In the genomic region with DNA sequence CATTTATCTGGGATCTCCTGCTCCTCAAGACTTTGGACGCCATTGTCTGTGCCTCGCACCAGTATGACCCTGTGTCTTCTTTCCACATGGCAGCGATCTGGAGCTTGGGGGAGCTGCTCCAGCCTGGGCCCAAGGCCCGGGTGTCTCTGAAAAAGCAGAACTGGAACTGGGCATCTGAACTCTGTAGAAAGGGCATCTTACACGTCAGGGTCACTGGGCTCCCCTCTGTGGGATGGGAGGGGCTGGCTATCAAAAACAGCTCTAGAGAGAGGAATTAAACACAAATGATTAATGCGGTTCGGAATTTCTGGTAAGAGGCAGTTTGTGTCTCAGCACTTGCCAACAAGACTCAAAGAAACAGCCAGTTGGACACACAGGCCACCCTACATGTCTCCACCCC, we compare ENCODE assay signal across 31 cellular contexts. TPM values are rescaled to one million over a fixed set of nuclear protein-coding genes. Genes with fewer than 3 reads are reported as not detected.
A peak's percentile ranks its signal among the peaks of the same experiment; 100 is the strongest.
DNase-seq lines count a peak whose midpoint lies in the region; ATAC-seq and TF ChIP-seq lines count a peak whose summit lies in the region.
"Had no signal": no experiment of that assay in that cellular context is flagged by ENCODE, and none has a peak within 500 bp of the region (broad histone marks: within the 10 kb centered on the region; RNA-seq: fewer than 3 reads in every experiment).

No MANE protein-coding gene starts in this region.

- peak; percentile 32 for ATAC-seq in activated B cell treated with CpG ODN at 0.5 μM for 24 hours (ENCODE audit: low read depth)
- peak; percentile 40 for ATAC-seq in omental fat pad (ENCODE audit: low FRiP score)
- no peak for ATAC-seq in GM21737 (IDR thresholded peaks at IDR 0.05; ENCODE audit: unreplicated experiment)
- ATAC-seq: activated CD8-positive, alpha-beta T cell treated with anti-CD3 and anti-CD28 coated beads for 36 hours; esophagus mucosa; HCT116 had no signal

- no peaks in the 10 kb centered on the region for H3K27me3 ChIP-seq in GM06990 (replicated peaks; ENCODE audit: control insufficient read depth, insufficient read depth, low read length)
- H3K27me3 ChIP-seq in esophagus squamous epithelium = no peaks in the 10 kb centered on the region
- H3K27me3 ChIP-seq: BLaER1, heart left ventricle had no signal

- H3K4me3 Mint-ChIP-seq in activated B cell treated with CpG ODN at 0.5 μM for 24 hours = peak overlapping the region; percentile 60
- H3K4me3 Mint-ChIP-seq: activated CD8-positive, alpha-beta T cell treated with anti-CD3 and anti-CD28 coated beads for 36 hours; brain; natural killer cell treated with Interleukin-12 subunit alpha and Interleukin-12 subunit beta and Interleukin-15 and Interleukin-18, amount 100 ng/mL, for 72 hours had no signal

- H3K4me1 ChIP-seq in esophagus squamous epithelium = no peaks in the 10 kb centered on the region
- H3K4me1 ChIP-seq: BLaER1, heart left ventricle had no signal

- no peak overlapping the region for H3K27ac ChIP-seq in esophagus squamous epithelium
- H3K27ac ChIP-seq: BLaER1, heart left ventricle had no signal

- H3K27me3 Mint-ChIP-seq in activated B cell treated with CpG ODN at 0.5 μM for 24 hours = no peaks in the 10 kb centered on the region

- no peak for TF ChIP-seq POLR2A in esophagus squamous epithelium (IDR thresholded peaks at IDR 0.05)

- TF ChIP-seq CTCF in GM06990 (IDR thresholded peaks at IDR 0.05; ENCODE audit: insufficient read depth, low read length, poor library complexity, severe bottlenecking) = no peak
- TF ChIP-seq CTCF in activated B cell treated with CpG ODN at 0.5 μM for 24 hours (IDR thresholded peaks at IDR 0.05) = no peak
- no peak for TF ChIP-seq CTCF in omental fat pad (IDR thresholded peaks at IDR 0.05)
- TF ChIP-seq CTCF in esophagus squamous epithelium (IDR thresholded peaks at IDR 0.05) = no peak

- no peaks in the 10 kb centered on the region for H3K9me3 Mint-ChIP-seq in activated B cell treated with CpG ODN at 0.5 μM for 24 hours
- H3K9me3 Mint-ChIP-seq: activated CD8-positive, alpha-beta T cell treated with anti-CD3 and anti-CD28 coated beads for 36 hours; brain; natural killer cell treated with Interleukin-12 subunit alpha and Interleukin-12 subunit beta and Interleukin-15 and Interleukin-18, amount 100 ng/mL, for 72 hours had no signal

- POLR2A ChIA-PET in activated B cell treated with CpG ODN at 0.5 μM for 24 hours (lab: Charles Lee) = interaction anchor here (0.6 to 4.9 kb wide), 8 partner anchors 16 to 103 kb away, joined by 3 to 42 read pairs (median 4); partner anchors contain the start of genes FCRL1, FCRL2 and FCRL3

- no peaks in the 10 kb centered on the region for H3K9me3 ChIP-seq in esophagus squamous epithelium
- H3K9me3 ChIP-seq: heart left ventricle had no signal

- H3K27ac Mint-ChIP-seq in activated B cell treated with CpG ODN at 0.5 μM for 24 hours = peak overlapping the region; percentile 88
- H3K27ac Mint-ChIP-seq: activated CD8-positive, alpha-beta T cell treated with anti-CD3 and anti-CD28 coated beads for 36 hours; brain; natural killer cell treated with Interleukin-12 subunit alpha and Interleukin-12 subunit beta and Interleukin-15 and Interleukin-18, amount 100 ng/mL, for 72 hours had no signal

- CTCF ChIA-PET in activated B cell treated with CpG ODN at 0.5 μM for 24 hours (lab: Charles Lee) = interaction anchor here (0.7 to 1.9 kb wide), 3 partner anchors 31 to 227 kb away, joined by 3 to 6 read pairs (median 3); no protein-coding TSS in a partner anchor

- DNase-seq in GM06990 (ENCODE audit: extremely low read depth, insufficient read length) (peak; percentile 12), MV-4-11 (lab: John Stamatoyannopoulos, UW) (peak; percentile 87), activated B cell treated with CpG ODN at 0.5 μM for 24 hours (peak; percentile 20), omental fat pad (ENCODE audit: low spot score) (no peak), cerebellum (ENCODE audit: low spot score) (no peak), OCI-M2 (lab: John Stamatoyannopoulos, UW; ENCODE audit: unreplicated experiment) (no peak), esophagus squamous epithelium (lab: John Stamatoyannopoulos, UW) (no peak)
- DNase-seq: activated CD4-positive, alpha-beta T cell treated with anti-CD3 and anti-CD28 coated beads for 1 hour; activated CD8-positive, alpha-beta memory T cell treated with anti-CD3 and anti-CD28 coated beads, Interleukin-2, amount 50 U/mL, for 48 hours; activated CD8-positive, alpha-beta T cell treated with anti-CD3 and anti-CD28 coated beads for 36 hours; activated naive CD4-positive, alpha-beta T cell treated with anti-CD3 and anti-CD28 coated beads, Interleukin-2, amount 50 U/mL, for 16 hours; cerebellar nuclear complex; foreskin fibroblast; NCI-H1105; NCI-H187; NCI-H2171; stimulated activated CD4-positive, alpha-beta T cell treated with anti-CD3 and anti-CD28 coated beads, Interleukin-15, amount 100 ng/mL, for 24 hours; stimulated activated CD4-positive, alpha-beta T cell treated with anti-CD3 and anti-CD28 coated beads, Interleukin-4, amount 100 ng/mL, for 4 hours; T-helper 2 cell had no signal

- H3K36me3 ChIP-seq in GM06990 (ENCODE audit: control insufficient read depth, insufficient read depth, low read length) = no peaks in the 10 kb centered on the region
- no peaks in the 10 kb centered on the region for H3K36me3 ChIP-seq in esophagus squamous epithelium
- H3K36me3 ChIP-seq: BLaER1, heart left ventricle had no signal

- 63 to 70% methylated on average over 3 to 4 of the region's 7 CpGs for WGBS in esophagus squamous epithelium, 2 donors

- peaks cover 81% of the 10 kb centered on the region for H3K36me3 Mint-ChIP-seq in activated B cell treated with CpG ODN at 0.5 μM for 24 hours (ENCODE audit: low read depth)
- H3K36me3 Mint-ChIP-seq: brain; natural killer cell treated with Interleukin-12 subunit alpha and Interleukin-12 subunit beta and Interleukin-15 and Interleukin-18, amount 100 ng/mL, for 72 hours had no signal

- H3K4me3 ChIP-seq in GM06990 (replicated peaks; ENCODE audit: low read depth, low read length) = no peak overlapping the region
- H3K4me3 ChIP-seq in esophagus squamous epithelium = no peak overlapping the region
- H3K4me3 ChIP-seq: BLaER1, heart left ventricle had no signal

- intact Hi-C loops in activated B cell treated with CpG ODN at 0.5 μM for 24 hours (cut with micrococcal nuclease) (no loop called here), esophagus squamous epithelium (cut with DNase I) (no loop called here)

- H3K4me1 Mint-ChIP-seq in activated B cell treated with CpG ODN at 0.5 μM for 24 hours = peaks cover 94% of the 10 kb centered on the region
- H3K4me1 Mint-ChIP-seq: brain had no signal

RNA-seq across cellular contexts. Expression of gene FCRL1, which starts 16.1 kb away (rescaled TPM):
- 111 and 138 TPM in 2 replicates for total RNA-seq in activated B cell treated with CpG ODN at 0.5 μM for 24 hours
- total RNA-seq in omental fat pad = under 1 TPM in 3 of 4 donors, not detected in 1; 0.28 to 0.38 (median 0.32) TPM
- total RNA-seq in cerebellum = 0.18 TPM
- not detected for total RNA-seq in esophagus squamous epithelium
- total RNA-seq: dermis microvascular lymphatic vessel endothelial cell; natural killer cell treated with Interleukin-12 subunit alpha and Interleukin-12 subunit beta and Interleukin-15 and Interleukin-18, amount 100 ng/mL, for 72 hours; NCI-H460; osteoblast had no signal

RNA-seq across cellular contexts. Expression of gene FCRL2, which starts 26.9 kb away (rescaled TPM):
- total RNA-seq in activated B cell treated with CpG ODN at 0.5 μM for 24 hours = 48.0 and 51.6 TPM in 2 replicates
- under 1 TPM in 3 of 4 donors, not detected in 1; 0.32 to 0.56 (median 0.56) TPM for total RNA-seq in omental fat pad
- not detected for total RNA-seq in cerebellum
- under 1 TPM in 2 of 4 donors, not detected in 2; 0.19 to 0.32 TPM for total RNA-seq in esophagus squamous epithelium
- total RNA-seq: activated CD8-positive, alpha-beta T cell treated with anti-CD3 and anti-CD28 coated beads for 36 hours; dermis microvascular lymphatic vessel endothelial cell; heart left ventricle; natural killer cell treated with Interleukin-12 subunit alpha and Interleukin-12 subunit beta and Interleukin-15 and Interleukin-18, amount 100 ng/mL, for 72 hours; NCI-H460; osteoblast; subcutaneous adipose tissue had no signal

RNA-seq across cellular contexts. Expression of gene CD5L, which starts 37.8 kb away (rescaled TPM):
- total RNA-seq in activated B cell treated with CpG ODN at 0.5 μM for 24 hours = 0.20 TPM in 1 of 2 replicates, not detected in the other
- under 1 TPM in 1 of 4 donors, not detected in 3; 0.46 TPM for total RNA-seq in omental fat pad
- total RNA-seq in cerebellum = 0.27 TPM
- under 1 TPM in 1 of 4 donors, not detected in 3; 0.19 TPM for total RNA-seq in esophagus squamous epithelium
- total RNA-seq: activated CD8-positive, alpha-beta T cell treated with anti-CD3 and anti-CD28 coated beads for 36 hours; dermis microvascular lymphatic vessel endothelial cell; esophagus mucosa; natural killer cell treated with Interleukin-12 subunit alpha and Interleukin-12 subunit beta and Interleukin-15 and Interleukin-18, amount 100 ng/mL, for 72 hours; NCI-H460; osteoblast; subcutaneous adipose tissue; ureter had no signal

Comparison
In these comparisons a context has a peak if more than half of its experiments do, and no peak if none do; other contexts are left out.
1. DNase-seq: peak in GM06990 (single experiment), MV-4-11 (single experiment) and activated B cell treated with CpG ODN at 0.5 μM for 24 hours (single experiment); none in omental fat pad (single experiment), cerebellum (single experiment), OCI-M2 (single experiment) and esophagus squamous epithelium (single experiment).
2. RNA of gene FCRL1, which starts 16.1 kb away (total RNA-seq): 111 to 138 TPM in activated B cell treated with CpG ODN at 0.5 μM for 24 hours; 0.28 to 0.38 TPM in omental fat pad, 0.18 TPM in cerebellum (single experiment) and not detected in esophagus squamous epithelium; every median in the first group is over 10 times any median in the second.
3. RNA of gene FCRL2, which starts 26.9 kb away (total RNA-seq): 48.0 to 51.6 TPM in activated B cell treated with CpG ODN at 0.5 μM for 24 hours; 0.32 to 0.56 TPM in omental fat pad, 0.19 to 0.32 TPM in esophagus squamous epithelium and not detected in cerebellum (single experiment); every median in the first group is over 10 times any median in the second.